ENCODE assay signal across 19 cellular contexts in the genomic region with DNA sequence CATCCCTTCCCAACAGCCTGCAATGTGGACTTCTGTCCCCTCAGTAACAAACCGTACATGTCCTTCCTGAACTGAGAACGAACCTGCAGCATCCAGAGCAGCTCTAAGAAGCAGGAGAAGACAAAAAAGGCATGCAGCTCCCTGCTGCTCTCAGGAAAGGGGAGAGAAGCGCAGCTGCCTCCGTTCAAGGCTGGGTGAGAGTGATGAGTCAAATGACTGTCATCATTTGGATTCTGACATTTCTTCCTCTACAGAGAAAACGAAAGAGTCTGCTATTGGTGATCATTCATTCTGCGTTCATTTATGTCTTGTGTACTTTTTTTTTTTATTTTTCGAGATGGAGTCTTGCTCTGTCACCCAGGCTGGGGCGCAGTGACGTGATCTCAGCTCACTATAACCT.
DNase-seq lines count a peak whose midpoint lies in the region; ATAC-seq, FAIRE-seq and TF ChIP-seq lines count a peak whose summit lies in the region.
"Had no signal": no experiment of that assay in that cellular context is flagged by ENCODE, and none has a peak within 500 bp of the region (broad histone marks: within the 10 kb centered on the region; RNA-seq: fewer than 3 reads in every experiment).

No MANE protein-coding gene starts in this region.

- H3K36me3 Mint-ChIP-seq in natural killer cell treated with Interleukin-12 subunit alpha and Interleukin-12 subunit beta and Interleukin-15 and Interleukin-18, amount 100 ng/mL, for 72 hours, result no peaks in the 10 kb centered on the region
- no peaks in the 10 kb centered on the region for H3K36me3 Mint-ChIP-seq in CD4-positive, alpha-beta T cell (ENCODE audit: low read depth)
- H3K36me3 Mint-ChIP-seq in CD4-positive, alpha-beta memory T cell, result no peaks in the 10 kb centered on the region

- H3K27ac ChIP-seq in keratinocyte (ENCODE audit: control insufficient read depth, insufficient read depth, low read length), result no peak overlapping the region
- H3K27ac ChIP-seq in CD4-positive, alpha-beta T cell (ENCODE audit: low read depth, low read length), result no peak overlapping the region
- H3K27ac ChIP-seq in CD4-positive, alpha-beta memory T cell (ENCODE audit: low read depth, low read length), result no peak overlapping the region
- H3K27ac ChIP-seq: VCaP had no signal

- H3K9ac ChIP-seq in keratinocyte (ENCODE audit: control insufficient read depth, extremely low read depth, insufficient read depth, low read length), result no peak overlapping the region

- no peak overlapping the region for H3K4me3 Mint-ChIP-seq in natural killer cell treated with Interleukin-12 subunit alpha and Interleukin-12 subunit beta and Interleukin-15 and Interleukin-18, amount 100 ng/mL, for 72 hours
- no peak overlapping the region for H3K4me3 Mint-ChIP-seq in CD4-positive, alpha-beta T cell
- no peak overlapping the region for H3K4me3 Mint-ChIP-seq in CD4-positive, alpha-beta memory T cell
- H3K4me3 Mint-ChIP-seq: activated CD8-positive, alpha-beta T cell treated with anti-CD3 and anti-CD28 coated beads for 36 hours; activated naive CD8-positive, alpha-beta T cell; activated T-cell treated with anti-CD3 and anti-CD28 coated beads, Interleukin-2, amount 50 U/mL, for 72 hours had no signal

- CTCF ChIA-PET in CD4-positive, alpha-beta T cell (lab: Charles Lee), result no interaction called here
- CTCF ChIA-PET in CD4-positive, alpha-beta memory T cell (lab: Charles Lee; ENCODE audit: partially characterized antibody), result interaction anchor here (0.7 to 1.1 kb wide), 2 partner anchors 10 to 13 kb away, joined by 3 read pairs; no protein-coding TSS in a partner anchor

- no peak for ATAC-seq in natural killer cell treated with Interleukin-12 subunit alpha and Interleukin-12 subunit beta and Interleukin-15 and Interleukin-18, amount 100 ng/mL, for 72 hours
- no peak for ATAC-seq in CD4-positive, alpha-beta T cell (ENCODE audit: poor library complexity)
- ATAC-seq: activated CD8-positive, alpha-beta T cell treated with anti-CD3 and anti-CD28 coated beads for 36 hours; K562; sciatic nerve had no signal

- peak; percentile 83 for FAIRE-seq in keratinocyte (lab: Jason Lieb, UNC)
- FAIRE-seq: K562 had no signal

- intact Hi-C loops in CD4-positive, alpha-beta T cell (cut with DNase I, micrococcal nuclease), result loop anchor here in 1 of 2 experiments (5.0 kb wide), 1 partner anchor 724 kb away; no protein-coding TSS in a partner anchor
- intact Hi-C loops in CD4-positive, alpha-beta memory T cell (cut with micrococcal nuclease), result no loop called here

- POLR2A ChIA-PET in CD4-positive, alpha-beta T cell (lab: Charles Lee), result no interaction called here
- POLR2A ChIA-PET in CD4-positive, alpha-beta memory T cell (lab: Charles Lee; ENCODE audit: partially characterized antibody), result no interaction called here

- H3K27me3 ChIP-seq in keratinocyte (ENCODE audit: control insufficient read depth, extremely low read depth, insufficient read depth, low read length), result no peaks in the 10 kb centered on the region
- H3K27me3 ChIP-seq in CD4-positive, alpha-beta T cell (ENCODE audit: control insufficient read depth, insufficient read depth, low read length), result no peaks in the 10 kb centered on the region
- no peaks in the 10 kb centered on the region for H3K27me3 ChIP-seq in CD4-positive, alpha-beta memory T cell (ENCODE audit: insufficient read depth, low read length)

- no peak overlapping the region for H3K27ac Mint-ChIP-seq in natural killer cell treated with Interleukin-12 subunit alpha and Interleukin-12 subunit beta and Interleukin-15 and Interleukin-18, amount 100 ng/mL, for 72 hours
- H3K27ac Mint-ChIP-seq in CD4-positive, alpha-beta T cell, result no peak overlapping the region
- no peak overlapping the region for H3K27ac Mint-ChIP-seq in CD4-positive, alpha-beta memory T cell
- H3K27ac Mint-ChIP-seq: activated CD8-positive, alpha-beta T cell treated with anti-CD3 and anti-CD28 coated beads for 36 hours; activated naive CD8-positive, alpha-beta T cell; activated T-cell treated with anti-CD3 and anti-CD28 coated beads, Interleukin-2, amount 50 U/mL, for 72 hours had no signal

- H3K9me3 Mint-ChIP-seq in natural killer cell treated with Interleukin-12 subunit alpha and Interleukin-12 subunit beta and Interleukin-15 and Interleukin-18, amount 100 ng/mL, for 72 hours, result no peaks in the 10 kb centered on the region
- H3K9me3 Mint-ChIP-seq in CD4-positive, alpha-beta T cell, result no peaks in the 10 kb centered on the region
- peaks cover 0 to 3% (median 0%) of the 10 kb centered on the region in 8 donors for H3K9me3 Mint-ChIP-seq in CD4-positive, alpha-beta memory T cell
- H3K9me3 Mint-ChIP-seq: activated T-cell treated with anti-CD3 and anti-CD28 coated beads, Interleukin-2, amount 50 U/mL, for 72 hours had no signal

- H3K9me1 ChIP-seq in keratinocyte (ENCODE audit: control insufficient read depth, extremely low read depth, insufficient read depth, low read length), result no peaks in the 10 kb centered on the region

- H3K36me3 ChIP-seq in keratinocyte (ENCODE audit: control insufficient read depth in 2 of 2, extremely low read depth in 1 of 2, insufficient read depth in 2 of 2, low read length in 2 of 2), result no peaks in the 10 kb centered on the region
- H3K36me3 ChIP-seq in CD4-positive, alpha-beta memory T cell (ENCODE audit: insufficient read depth, low read length), result no peaks in the 10 kb centered on the region

- peaks cover 0 to 8% of the 10 kb centered on the region in 2 donors for H3K27me3 Mint-ChIP-seq in natural killer cell treated with Interleukin-12 subunit alpha and Interleukin-12 subunit beta and Interleukin-15 and Interleukin-18, amount 100 ng/mL, for 72 hours
- no peaks in the 10 kb centered on the region for H3K27me3 Mint-ChIP-seq in CD4-positive, alpha-beta T cell
- H3K27me3 Mint-ChIP-seq in CD4-positive, alpha-beta memory T cell, result no peaks in the 10 kb centered on the region
- H3K27me3 Mint-ChIP-seq: activated CD8-positive, alpha-beta T cell treated with anti-CD3 and anti-CD28 coated beads for 36 hours; activated naive CD8-positive, alpha-beta T cell had no signal

- H3K4me3 ChIP-seq in astrocyte of the spinal cord (ENCODE audit: low read depth, low read length), result no peak overlapping the region
- no peak overlapping the region for H3K4me3 ChIP-seq in keratinocyte (ENCODE audit: control insufficient read depth in 2 of 3, extremely low read depth in 1 of 3, insufficient read depth in 2 of 3, low read depth in 1 of 3, low read length in 3 of 3)
- no peak overlapping the region for H3K4me3 ChIP-seq in CD4-positive, alpha-beta memory T cell (ENCODE audit: low read length in 2 of 2)
- H3K4me3 ChIP-seq: K562 had no signal

- H2AFZ ChIP-seq in keratinocyte (ENCODE audit: control insufficient read depth, low read length), result no peak overlapping the region

- no peak for TF ChIP-seq CTCF in astrocyte of the spinal cord (IDR thresholded peaks at IDR 0.05; ENCODE audit: low read depth, low read length)
- TF ChIP-seq CTCF in keratinocyte (optimal IDR thresholded peaks at IDR 0.05 in 1 of 3, IDR thresholded peaks at IDR 0.05 in 1 of 3, conservative IDR thresholded peaks at IDR 0.05 in 1 of 3; ENCODE audit: extremely low read depth in 1 of 3, insufficient read depth in 2 of 3, low read length in 3 of 3), result no peak
- no peak for TF ChIP-seq CTCF in CD4-positive, alpha-beta T cell (IDR thresholded peaks at IDR 0.05)

- H3K4me1 Mint-ChIP-seq in natural killer cell treated with Interleukin-12 subunit alpha and Interleukin-12 subunit beta and Interleukin-15 and Interleukin-18, amount 100 ng/mL, for 72 hours (ENCODE audit: low read depth in 2 of 2), result no peaks in the 10 kb centered on the region
- no peaks in the 10 kb centered on the region for H3K4me1 Mint-ChIP-seq in CD4-positive, alpha-beta T cell (ENCODE audit: low read depth)
- H3K4me1 Mint-ChIP-seq in CD4-positive, alpha-beta memory T cell, result no peaks in the 10 kb centered on the region

- DNase-seq in AG08395 (ENCODE audit: low spot score) (peak; percentile 48), HS-5 (ENCODE audit: low read depth) (peak; percentile 58), astrocyte of the spinal cord (ENCODE audit: low read depth, low spot score) (peak; percentile 37), keratinocyte (ENCODE audit: low read depth, low spot score) (no peak)
- no peak for DNase-seq in natural killer cell treated with Interleukin-12 subunit alpha and Interleukin-12 subunit beta and Interleukin-15 and Interleukin-18, amount 100 ng/mL, for 72 hours (ENCODE audit: low spot score)
- DNase-seq in CD4-positive, alpha-beta T cell, result no peak
- DNase-seq in CD4-positive, alpha-beta memory T cell, result no peak
- DNase-seq in stimulated activated CD4-positive, alpha-beta T cell treated with anti-CD3 and anti-CD28 coated beads, Interleukin-2, amount 100 ng/mL, for 48 hours, result no peak
- DNase-seq: activated CD8-positive, alpha-beta T cell treated with anti-CD3 and anti-CD28 coated beads for 36 hours; activated T-cell treated with anti-CD3 and anti-CD28 coated beads, Interleukin-2, amount 50 U/mL, for 72 hours; NCI-H1048; NCI-H2171 treated with DMSO at 0.1 percent for 48 hours; stimulated activated CD4-positive, alpha-beta T cell treated with anti-CD3 and anti-CD28 coated beads, Interleukin-4, amount 100 ng/mL, for 4 hours; stimulated activated CD8-positive, alpha-beta memory T cell treated with anti-CD3 and anti-CD28 coated beads, Interleukin-4, amount 100 ng/mL, for 48 hours; substantia nigra had no signal

- no peak overlapping the region for H3K4me2 ChIP-seq in keratinocyte (ENCODE audit: control insufficient read depth, extremely low read depth, insufficient read depth, low read depth, low read length)

- in situ Hi-C loops in astrocyte of the spinal cord (cut with HindIII; ENCODE audit: low sequenced_read_pairs), result no loop called here

- peaks cover 11% of the 10 kb centered on the region for H3K4me1 ChIP-seq in keratinocyte (ENCODE audit: control insufficient read depth, extremely low read depth, insufficient read depth, low read length)
- H3K4me1 ChIP-seq in CD4-positive, alpha-beta memory T cell (ENCODE audit: insufficient read depth, low read length), result no peaks in the 10 kb centered on the region

- dilution Hi-C loops in keratinocyte (cut with MboI; ENCODE audit: extremely low pct_ligation_motif_present, low sequenced_read_pairs), result no loop called here

- H3K9me3 ChIP-seq in keratinocyte (ENCODE audit: control insufficient read depth, low read depth, low read length), result no peaks in the 10 kb centered on the region
- no peaks in the 10 kb centered on the region for H3K9me3 ChIP-seq in CD4-positive, alpha-beta T cell (ENCODE audit: control insufficient read depth, low read length)
- H3K9me3 ChIP-seq in CD4-positive, alpha-beta memory T cell (ENCODE audit: control insufficient read depth in 1 of 2, low read length in 2 of 2), result no peaks in the 10 kb centered on the region

- no peaks in the 10 kb centered on the region for H3K79me2 ChIP-seq in keratinocyte (ENCODE audit: control insufficient read depth, insufficient read depth, low read length)

- no peaks in the 10 kb centered on the region for H4K20me1 ChIP-seq in keratinocyte (ENCODE audit: control insufficient read depth, extremely low read depth, insufficient read depth, low read length)

Comparison
In these comparisons a context has a peak if more than half of its experiments do, and no peak if none do; other contexts are left out.
1. DNase-seq: peak in AG08395 (single experiment), HS-5 (single experiment) and astrocyte of the spinal cord (single experiment); none in keratinocyte (single experiment), natural killer cell treated with Interleukin-12 subunit alpha and Interleukin-12 subunit beta and Interleukin-15 and Interleukin-18, amount 100 ng/mL, for 72 hours (single experiment), CD4-positive, alpha-beta T cell (0 of 10), CD4-positive, alpha-beta memory T cell (0 of 5) and stimulated activated CD4-positive, alpha-beta T cell treated with anti-CD3 and anti-CD28 coated beads, Interleukin-2, amount 100 ng/mL, for 48 hours (0 of 2).